Comparison of ENCODE assay signal across 9 cellular contexts in the genomic region with DNA sequence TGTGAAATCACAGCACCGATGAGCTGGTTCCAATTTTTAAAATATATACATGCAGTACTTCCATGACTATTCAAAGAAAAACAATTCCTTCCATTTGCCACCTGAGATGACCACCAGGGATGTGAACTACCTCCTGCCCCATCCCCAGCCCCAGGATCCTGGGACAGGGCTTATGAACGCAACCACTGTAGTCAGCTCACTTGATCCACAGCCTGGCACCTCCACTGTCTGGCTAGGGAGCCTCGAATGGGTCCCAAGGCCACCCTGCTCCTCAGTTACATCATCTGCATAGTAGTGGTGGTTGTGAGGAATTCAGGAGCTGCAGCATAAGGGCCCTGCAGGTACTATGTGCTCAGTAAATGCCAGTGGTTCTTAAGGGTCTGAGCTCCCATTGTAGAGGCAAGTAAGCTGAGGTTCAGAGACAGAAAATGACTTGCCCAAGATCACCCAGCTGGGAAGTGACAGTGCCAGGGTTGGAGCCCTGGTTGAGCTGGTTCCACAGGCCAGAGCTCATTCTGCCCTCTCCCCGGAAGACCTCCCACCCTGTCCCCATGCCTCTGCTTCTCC. TPM values are rescaled to one million over a fixed set of nuclear protein-coding genes. Genes with fewer than 3 reads are reported as not detected.
DNase-seq lines count a peak whose midpoint lies in the region; ATAC-seq, FAIRE-seq and TF ChIP-seq lines count a peak whose summit lies in the region.
"Not testable (repeated sequence)": the region's sequence is repeated elsewhere in the genome, so short reads cannot be mapped to it uniquely, and the experiment has no call there.
"Had no signal": no experiment of that assay in that cellular context is flagged by ENCODE, and none has a peak within 500 bp of the region (broad histone marks: within the 10 kb centered on the region; RNA-seq: fewer than 3 reads in every experiment).

No MANE protein-coding gene starts in this region.

- not testable (repeated sequence) for H3K79me2 ChIP-seq in DND-41 (ENCODE audit: insufficient read depth, low read length)

- H3K9me3 Mint-ChIP-seq in T-helper 1 cell treated with Interleukin-12 subunit alpha and Interleukin-12 subunit beta and Interleukin-4 antibody, amounts not matched to agents 30 μg/mL and 1 μg/mL, for 36 hours; activated CD8-positive, alpha-beta memory T cell treated with anti-CD3 and anti-CD28 coated beads, Interleukin-2, amount 10 ng/mL, durations not matched to agents 7 days and 5 days (ENCODE audit: low read depth); activated naive CD8-positive, alpha-beta T cell treated with anti-CD3 and anti-CD28 coated beads for 36 hours; natural killer cell: not testable (repeated sequence)

- CTCF ChIA-PET in activated CD8-positive, alpha-beta memory T cell treated with anti-CD3 and anti-CD28 coated beads, Interleukin-2, amount 10 ng/mL, durations not matched to agents 7 days and 5 days (lab: Charles Lee): not testable (repeated sequence)

- H3K4me1 Mint-ChIP-seq in T-helper 1 cell treated with Interleukin-12 subunit alpha and Interleukin-12 subunit beta and Interleukin-4 antibody, amounts not matched to agents 30 μg/mL and 1 μg/mL, for 36 hours (ENCODE audit: low read depth); activated CD8-positive, alpha-beta memory T cell treated with anti-CD3 and anti-CD28 coated beads, Interleukin-2, amount 10 ng/mL, durations not matched to agents 7 days and 5 days; activated naive CD8-positive, alpha-beta T cell treated with anti-CD3 and anti-CD28 coated beads for 36 hours: not testable (repeated sequence)
- H3K4me1 Mint-ChIP-seq in natural killer cell: peaks cover 23 to 30% of the 10 kb centered on the region in 2 donors

- not testable (repeated sequence) for H2AFZ ChIP-seq in DND-41 (ENCODE audit: low read depth, low read length)

- not testable (repeated sequence) for FAIRE-seq in kidney (lab: Jason Lieb, UNC)

- H3K4me2 ChIP-seq in DND-41 (ENCODE audit: insufficient read depth, low read length): not testable (repeated sequence)

- intact Hi-C loops in kidney (cut with DNase I); natural killer cell (cut with micrococcal nuclease): not testable (repeated sequence)

- H3K36me3 Mint-ChIP-seq in T-helper 1 cell treated with Interleukin-12 subunit alpha and Interleukin-12 subunit beta and Interleukin-4 antibody, amounts not matched to agents 30 μg/mL and 1 μg/mL, for 36 hours (ENCODE audit: low read depth): peaks cover 25% of the 10 kb centered on the region
- H3K36me3 Mint-ChIP-seq in activated CD8-positive, alpha-beta memory T cell treated with anti-CD3 and anti-CD28 coated beads, Interleukin-2, amount 10 ng/mL, durations not matched to agents 7 days and 5 days: peaks cover 29% of the 10 kb centered on the region
- H3K36me3 Mint-ChIP-seq in activated naive CD8-positive, alpha-beta T cell treated with anti-CD3 and anti-CD28 coated beads for 36 hours: peaks cover 23% of the 10 kb centered on the region
- not testable (repeated sequence) for H3K36me3 Mint-ChIP-seq in natural killer cell

- not testable (repeated sequence) for H3K27me3 ChIP-seq in DND-41 (ENCODE audit: insufficient read depth, low read length, poor library complexity)

- not testable (repeated sequence) for H4K20me1 ChIP-seq in DND-41 (ENCODE audit: insufficient read depth, low read length)

- TF ChIP-seq CTCF in AG10803 (conservative IDR thresholded peaks at IDR 0.05; ENCODE audit: low read length); DND-41 (IDR thresholded peaks at IDR 0.05; ENCODE audit: borderline replicate concordance, extremely low read depth, low read length, poor library complexity, severe bottlenecking); kidney (IDR thresholded peaks at IDR 0.05; ENCODE audit: borderline replicate concordance, extremely low read depth, insufficient read depth); natural killer cell (IDR thresholded peaks at IDR 0.05): not testable (repeated sequence)

- peak; percentile 6 for DNase-seq in AG10803 (ENCODE audit: low read depth)
- not testable (repeated sequence) for DNase-seq in DND-41; activated CD8-positive, alpha-beta memory T cell treated with anti-CD3 and anti-CD28 coated beads, Interleukin-2, amount 10 ng/mL, durations not matched to agents 7 days and 5 days; activated naive CD8-positive, alpha-beta T cell treated with anti-CD3 and anti-CD28 coated beads for 36 hours; natural killer cell; stimulated activated naive CD8-positive, alpha-beta T cell treated with anti-CD3 and anti-CD28 coated beads, Interleukin-15, Interleukin-2, amounts not matched to agents 100 U/mL and 50 U/mL, for 24 hours
- peak; percentile 35 for DNase-seq in kidney

- H3K27ac Mint-ChIP-seq in T-helper 1 cell treated with Interleukin-12 subunit alpha and Interleukin-12 subunit beta and Interleukin-4 antibody, amounts not matched to agents 30 μg/mL and 1 μg/mL, for 36 hours: peak overlapping the region; percentile 55
- peak overlapping the region; percentile 67 for H3K27ac Mint-ChIP-seq in activated CD8-positive, alpha-beta memory T cell treated with anti-CD3 and anti-CD28 coated beads, Interleukin-2, amount 10 ng/mL, durations not matched to agents 7 days and 5 days
- peak overlapping the region; percentile 61 for H3K27ac Mint-ChIP-seq in activated naive CD8-positive, alpha-beta T cell treated with anti-CD3 and anti-CD28 coated beads for 36 hours
- peak overlapping the region; percentile 78 to 83 for H3K27ac Mint-ChIP-seq in natural killer cell

- ATAC-seq in DND-41 (ENCODE audit: insufficient read depth, low read depth) (peak; percentile 31), natural killer cell (peak in 1 of 3 donors; percentile 17)
- ATAC-seq in activated CD8-positive, alpha-beta memory T cell treated with anti-CD3 and anti-CD28 coated beads, Interleukin-2, amount 10 ng/mL, durations not matched to agents 7 days and 5 days: peak; percentile 9
- peak; percentile 9 for ATAC-seq in stimulated activated naive CD8-positive, alpha-beta T cell treated with anti-CD3 and anti-CD28 coated beads, Interleukin-15, Interleukin-2, amounts not matched to agents 100 U/mL and 50 U/mL, for 24 hours

- peaks cover 29% of the 10 kb centered on the region for H3K36me3 ChIP-seq in DND-41 (ENCODE audit: insufficient read depth, low read length)
- H3K36me3 ChIP-seq in kidney (ENCODE audit: control insufficient read depth in 1 of 2, insufficient read depth in 2 of 2, low read length in 2 of 2): not testable (repeated sequence)

- not testable (repeated sequence) for H3K4me3 Mint-ChIP-seq in T-helper 1 cell treated with Interleukin-12 subunit alpha and Interleukin-12 subunit beta and Interleukin-4 antibody, amounts not matched to agents 30 μg/mL and 1 μg/mL, for 36 hours; activated CD8-positive, alpha-beta memory T cell treated with anti-CD3 and anti-CD28 coated beads, Interleukin-2, amount 10 ng/mL, durations not matched to agents 7 days and 5 days; activated naive CD8-positive, alpha-beta T cell treated with anti-CD3 and anti-CD28 coated beads for 36 hours; natural killer cell

- H3K9me3 ChIP-seq in DND-41 (ENCODE audit: insufficient read depth, low read length, severe bottlenecking); kidney (ENCODE audit: control insufficient read depth in 1 of 2, low read length in 2 of 2): not testable (repeated sequence)

- H3K27ac ChIP-seq in DND-41 (ENCODE audit: low read length); kidney (ENCODE audit: low read depth in 2 of 2, low read length in 2 of 2): not testable (repeated sequence)

- H3K4me3 ChIP-seq in AG10803 (ENCODE audit: low read length); DND-41 (ENCODE audit: low read depth in 1 of 2, low read length in 2 of 2); kidney (ENCODE audit: low read length in 2 of 2): not testable (repeated sequence)

- not testable (repeated sequence) for H3K27me3 Mint-ChIP-seq in T-helper 1 cell treated with Interleukin-12 subunit alpha and Interleukin-12 subunit beta and Interleukin-4 antibody, amounts not matched to agents 30 μg/mL and 1 μg/mL, for 36 hours (ENCODE audit: low read depth); activated CD8-positive, alpha-beta memory T cell treated with anti-CD3 and anti-CD28 coated beads, Interleukin-2, amount 10 ng/mL, durations not matched to agents 7 days and 5 days; activated naive CD8-positive, alpha-beta T cell treated with anti-CD3 and anti-CD28 coated beads for 36 hours; natural killer cell (ENCODE audit: low read depth in 2 of 2)

- not testable (repeated sequence) for H3K9ac ChIP-seq in DND-41 (ENCODE audit: low read depth, low read length); kidney (ENCODE audit: low read length in 2 of 2)

- not testable (repeated sequence) for H3K4me1 ChIP-seq in DND-41 (ENCODE audit: insufficient read depth, low read length); kidney (ENCODE audit: control insufficient read depth in 1 of 2, insufficient read depth in 1 of 2, low read depth in 1 of 2, low read length in 2 of 2)

RNA-seq across cellular contexts. Expression of a gene that starts 2.9 kb away (rescaled TPM):
- total RNA-seq in activated CD8-positive, alpha-beta memory T cell treated with anti-CD3 and anti-CD28 coated beads, Interleukin-2, amount 10 ng/mL, durations not matched to agents 7 days and 5 days: not detected
- total RNA-seq in activated naive CD8-positive, alpha-beta T cell treated with anti-CD3 and anti-CD28 coated beads for 36 hours: not detected
- total RNA-seq in kidney: not detected
- polyA plus RNA-seq in kidney (ENCODE audit: insufficient read depth, low read depth, low replicate concordance): not detected
- not detected for total RNA-seq in natural killer cell
- polyA plus RNA-seq: K562 had no signal

RNA-seq across cellular contexts. Expression of a gene that starts 9.7 kb away (rescaled TPM):
- total RNA-seq in activated CD8-positive, alpha-beta memory T cell treated with anti-CD3 and anti-CD28 coated beads, Interleukin-2, amount 10 ng/mL, durations not matched to agents 7 days and 5 days: not detected
- not detected for total RNA-seq in activated naive CD8-positive, alpha-beta T cell treated with anti-CD3 and anti-CD28 coated beads for 36 hours
- total RNA-seq in kidney: not detected
- polyA plus RNA-seq in kidney (ENCODE audit: insufficient read depth, low read depth, low replicate concordance): 0.73 TPM
- under 1 TPM in 1 of 3 donors, not detected in 2; 1.00 TPM for total RNA-seq in natural killer cell
- polyA plus RNA-seq: K562 had no signal

RNA-seq across cellular contexts. Expression of a gene that starts 55.2 kb away (rescaled TPM):
- total RNA-seq in activated CD8-positive, alpha-beta memory T cell treated with anti-CD3 and anti-CD28 coated beads, Interleukin-2, amount 10 ng/mL, durations not matched to agents 7 days and 5 days: 100 to 1,000 TPM; 432 to 500 TPM
- total RNA-seq in activated naive CD8-positive, alpha-beta T cell treated with anti-CD3 and anti-CD28 coated beads for 36 hours: 100 to 1,000 TPM; 129 to 130 TPM
- total RNA-seq in kidney: 52.1 TPM
- polyA plus RNA-seq in kidney (ENCODE audit: insufficient read depth, low read depth, low replicate concordance): 6.1 TPM
- 100 to 1,000 TPM; 577 to 743 (median 676) TPM for total RNA-seq in natural killer cell
